18 cellular contexts compared by ENCODE assay signal in genomic region chr3:64928683-64929082, GRCh38.
DNase-seq lines count a peak whose midpoint lies in the region; ATAC-seq, FAIRE-seq and TF ChIP-seq lines count a peak whose summit lies in the region.
"Had no signal": no experiment of that assay in that cellular context is flagged by ENCODE, and none has a peak within 500 bp of the region (broad histone marks: within the 10 kb centered on the region; RNA-seq: fewer than 3 reads in every experiment).

No MANE protein-coding gene starts in this region.

- H3K4me1 ChIP-seq in H9 (ENCODE audit: insufficient read depth, low read length) (no peaks in the 10 kb centered on the region; the same call in 1 of the 2 replicates), gastroesophageal sphincter (no peaks in the 10 kb centered on the region), small intestine (ENCODE audit: control insufficient read depth in 2 of 2, insufficient read depth in 1 of 2, low read depth in 1 of 2, low read length in 1 of 2) (no peaks in the 10 kb centered on the region)
- H3K4me1 ChIP-seq: A549, BE2C had no signal

- H3K36me3 ChIP-seq in gastroesophageal sphincter (peaks cover 0 to 12% of the 10 kb centered on the region in 2 donors), small intestine (ENCODE audit: control insufficient read depth in 2 of 2, insufficient read depth in 2 of 2, low read length in 2 of 2) (no peaks in the 10 kb centered on the region)
- H3K36me3 ChIP-seq: BE2C had no signal

- DNase-seq in H9 = no peak
- peak; percentile 93 for DNase-seq in dermis blood vessel endothelial cell
- peak; percentile 66 for DNase-seq in pulmonary artery endothelial cell (ENCODE audit: low read depth, low spot score)
- no peak for DNase-seq in small intestine
- no peak for DNase-seq in A172 (ENCODE audit: low spot score)
- DNase-seq: BE2C; CD4-positive, alpha-beta memory T cell; DMS79; HCEC 1CT; HFFc6 had no signal

- H3K18ac ChIP-seq in H9 (ENCODE audit: insufficient read length, low read depth, low read length) = no peak overlapping the region

- H3K79me2 ChIP-seq in H9 (ENCODE audit: insufficient read depth, low read length) = no peaks in the 10 kb centered on the region

- no peaks in the 10 kb centered on the region for H4K20me1 ChIP-seq in H9 (ENCODE audit: control insufficient read depth, insufficient read depth, insufficient read length)

- H2AFZ ChIP-seq in H9 (ENCODE audit: low read length) = no peak overlapping the region

- no peak overlapping the region for H3K23ac ChIP-seq in H9 (ENCODE audit: insufficient read length, low read depth, low read length)

- H2BK5ac ChIP-seq in H9 (ENCODE audit: insufficient read length, low read length) = no peak overlapping the region

- no peak for TF ChIP-seq POLR2A in gastroesophageal sphincter (IDR thresholded peaks at IDR 0.05)

- no peaks in the 10 kb centered on the region for H3K23me2 ChIP-seq in H9 (ENCODE audit: insufficient read length, low read depth, low read length, poor library complexity, severe bottlenecking)

- H2BK120ac ChIP-seq in H9 (ENCODE audit: low read depth, low read length, poor library complexity, severe bottlenecking) = no peak overlapping the region

- no peak overlapping the region for H4K5ac ChIP-seq in H9 (ENCODE audit: insufficient read length, low read depth, low read length)

- no peak overlapping the region for H3K27ac Mint-ChIP-seq in H9
- H3K27ac Mint-ChIP-seq: CD4-positive, alpha-beta memory T cell; HFFc6 had no signal

- H4K8ac ChIP-seq in H9 (replicated peaks; ENCODE audit: insufficient read length, low read depth, low read length) = no peak overlapping the region

- H3K79me1 ChIP-seq in H9 (ENCODE audit: insufficient read depth, low read depth, low read length, poor library complexity, severe bottlenecking) = no peaks in the 10 kb centered on the region

- H3K27ac ChIP-seq in H9 (ENCODE audit: insufficient read length, low read depth, low read length) (no peak overlapping the region), gastroesophageal sphincter (no peak overlapping the region), small intestine (ENCODE audit: low read depth in 1 of 2, low read length in 1 of 2) (no peak overlapping the region)
- H3K27ac ChIP-seq: A549, C4-2B, HL-60 had no signal

- H3K4me1 Mint-ChIP-seq in H9 = 0 out of 4 replicates have a peak, but pooled peaks cover 0 to 4% of the 10 kb centered on the region in 2 experiments
- H3K4me1 Mint-ChIP-seq: CD4-positive, alpha-beta memory T cell had no signal

- TF ChIP-seq CTCF in H9 (conservative IDR thresholded peaks at IDR 0.05) (peak; percentile 23; the same call in 1 of the 3 replicates), gastroesophageal sphincter (IDR thresholded peaks at IDR 0.05) (no peak)

- H3K27me3 Mint-ChIP-seq in H9 (ENCODE audit: low read depth) = peaks cover 2% of the 10 kb centered on the region
- H3K27me3 Mint-ChIP-seq: CD4-positive, alpha-beta memory T cell had no signal

- no peak overlapping the region for H2BK20ac ChIP-seq in H9 (ENCODE audit: low read depth, low read length, poor library complexity, severe bottlenecking)

- H3K27me3 ChIP-seq in H9 (ENCODE audit: insufficient read depth, low read length) (no peaks in the 10 kb centered on the region), gastroesophageal sphincter (no peaks in the 10 kb centered on the region), small intestine (ENCODE audit: control insufficient read depth in 2 of 2, insufficient read depth in 2 of 2, low read length in 2 of 2) (no peaks in the 10 kb centered on the region)
- H3K27me3 ChIP-seq: BE2C had no signal

- H3K56ac ChIP-seq in H9 (ENCODE audit: insufficient read length, low read depth, low read length) = no peak overlapping the region

- no peak overlapping the region for H3T11ph ChIP-seq in H9 (ENCODE audit: low read length)

- peaks cover 10 to 14% of the 10 kb centered on the region in 2 experiments for H3K9me3 Mint-ChIP-seq in H9

- H3K4me3 ChIP-seq in gastroesophageal sphincter (no peak overlapping the region), small intestine (ENCODE audit: low read depth in 1 of 2, low read length in 2 of 2) (no peak overlapping the region)
- H3K4me3 ChIP-seq: A549, GM12878 had no signal

- no peak overlapping the region for H3K9ac ChIP-seq in H9 (ENCODE audit: extremely low read depth, insufficient read length, low read length)

- no peak overlapping the region for H4K91ac ChIP-seq in H9 (ENCODE audit: insufficient read length, low read depth, low read length)

- H3K14ac ChIP-seq in H9 (ENCODE audit: insufficient read depth, low read length) = no peak overlapping the region

- no peak overlapping the region for H2AK5ac ChIP-seq in H9 (ENCODE audit: insufficient read length, low read length)

- no peak overlapping the region for H2BK15ac ChIP-seq in H9 (ENCODE audit: low read depth, low read length)

- no peak overlapping the region for H3K4ac ChIP-seq in H9 (ENCODE audit: low read depth, low read length)

- no peak for FAIRE-seq in small intestine (lab: Jason Lieb, UNC)
- FAIRE-seq: A549, GM12878, GM18507, H1 had no signal

- H3K9me3 ChIP-seq in H9 (ENCODE audit: control insufficient read depth, low read depth, low read length) (no peaks in the 10 kb centered on the region), gastroesophageal sphincter (peaks cover 0 to 4% (median 0%) of the 10 kb centered on the region in 3 donors), small intestine (ENCODE audit: control insufficient read depth, low read depth) (no peaks in the 10 kb centered on the region)
- H3K9me3 ChIP-seq: A549, BE2C had no signal

- no peak overlapping the region for H2BK12ac ChIP-seq in H9 (ENCODE audit: insufficient read length, low read depth, low read length)

- ATAC-seq in gastroesophageal sphincter = peak; percentile 39
- no peak for ATAC-seq in GM21619 (IDR thresholded peaks at IDR 0.05; ENCODE audit: unreplicated experiment)
- ATAC-seq: A549, GM12878 had no signal

- H3K4me3 Mint-ChIP-seq in H9 = no peak overlapping the region
- H3K4me3 Mint-ChIP-seq: CD4-positive, alpha-beta memory T cell; HFFc6 had no signal

- no CpG with 5 or more reads among the region's 3 CpGs for WGBS in H9 (ENCODE audit: extremely low coverage, insufficient read length, low lambda C conversion rate)
- WGBS in gastroesophageal sphincter (ENCODE audit: low coverage in 1 of 2), 2 donors = 61 to 72% methylated on average over 3 of the region's 3 CpGs
- 71 to 83% (median 74%) methylated on average over 3 of the region's 3 CpGs for WGBS in small intestine, 3 donors

- H3K4me2 ChIP-seq in H9 (ENCODE audit: insufficient read depth, insufficient read length, low read length) = no peak overlapping the region
- H3K4me2 ChIP-seq: A549 had no signal

- TF ChIP-seq EP300 in gastroesophageal sphincter (IDR thresholded peaks at IDR 0.05) = no peak

- H3K36me3 Mint-ChIP-seq in H9 (ENCODE audit: insufficient read depth in 1 of 3, low read depth in 3 of 3) = peaks cover 6 to 10% (median 6%) of the 10 kb centered on the region in 3 experiments; a peak in 6 of 7 replicates
- H3K36me3 Mint-ChIP-seq: CD4-positive, alpha-beta memory T cell had no signal

Comparison
In these comparisons a context has a peak if more than half of its experiments do, and no peak if none do; other contexts are left out.
1. DNase-seq: peak in dermis blood vessel endothelial cell (single experiment) and pulmonary artery endothelial cell (single experiment); none in H9 (single experiment), small intestine (single experiment) and A172 (single experiment).